20 cellular contexts compared by ENCODE assay signal in genomic region chrX:115687595-115687994, GRCh38.
"Had no signal": no experiment of that assay in that cellular context is flagged by ENCODE, and none has a peak within 500 bp of the region (broad histone marks: within the 10 kb centered on the region; RNA-seq: fewer than 3 reads in every experiment).

No MANE protein-coding gene starts in this region.

- H3K4me1 ChIP-seq: esophagus squamous epithelium, gastroesophageal sphincter, sigmoid colon, transverse colon had no signal

- H3K4me3 Mint-ChIP-seq: natural killer cell treated with Interleukin-12 subunit alpha and Interleukin-12 subunit beta and Interleukin-15 and Interleukin-18, amount 100 ng/mL, for 72 hours had no signal

- H3K4me3 ChIP-seq: esophagus squamous epithelium, gastroesophageal sphincter, mucosa of descending colon, sigmoid colon, skin epidermis, stomach, thoracic aorta, transverse colon had no signal

- H3K36me3 Mint-ChIP-seq: natural killer cell treated with Interleukin-12 subunit alpha and Interleukin-12 subunit beta and Interleukin-15 and Interleukin-18, amount 100 ng/mL, for 72 hours had no signal

- ATAC-seq: gastroesophageal sphincter; left lobe of liver; mucosa of descending colon; natural killer cell treated with Interleukin-12 subunit alpha and Interleukin-12 subunit beta and Interleukin-15 and Interleukin-18, amount 100 ng/mL, for 72 hours had no signal

- H3K36me3 ChIP-seq: esophagus squamous epithelium, gastroesophageal sphincter, neutrophil, sigmoid colon, stomach, thoracic aorta, transverse colon had no signal

- DNase-seq: central memory CD4-positive, alpha-beta T cell; effector memory CD4-positive, alpha-beta T cell; esophagus squamous epithelium; foreskin fibroblast; glutamatergic neuron; kidney glomerular epithelial cell; mammary epithelial cell; mucosa of descending colon; sigmoid colon; stimulated activated CD4-positive, alpha-beta T cell treated with anti-CD3 and anti-CD28 coated beads, Interleukin-12 subunit alpha, Interleukin-12 subunit beta, amount 100 ng/mL, for 4 hours; stimulated activated naive CD4-positive, alpha-beta T cell; stomach; substantia nigra; transverse colon had no signal

- H3K9me3 Mint-ChIP-seq: natural killer cell treated with Interleukin-12 subunit alpha and Interleukin-12 subunit beta and Interleukin-15 and Interleukin-18, amount 100 ng/mL, for 72 hours had no signal

- H3K27me3 ChIP-seq: esophagus squamous epithelium, gastroesophageal sphincter, neutrophil, sigmoid colon, transverse colon had no signal

- H3K9me3 ChIP-seq: esophagus squamous epithelium, gastroesophageal sphincter, mucosa of descending colon, neutrophil, sigmoid colon, stomach, thoracic aorta, transverse colon had no signal

- H3K27ac ChIP-seq: esophagus squamous epithelium, gastroesophageal sphincter, neutrophil, sigmoid colon, skin epidermis, stomach, thoracic aorta, transverse colon had no signal

- H3K27ac Mint-ChIP-seq: natural killer cell treated with Interleukin-12 subunit alpha and Interleukin-12 subunit beta and Interleukin-15 and Interleukin-18, amount 100 ng/mL, for 72 hours had no signal
